1 cellular context compared by ENCODE assay signal in the genomic region with DNA sequence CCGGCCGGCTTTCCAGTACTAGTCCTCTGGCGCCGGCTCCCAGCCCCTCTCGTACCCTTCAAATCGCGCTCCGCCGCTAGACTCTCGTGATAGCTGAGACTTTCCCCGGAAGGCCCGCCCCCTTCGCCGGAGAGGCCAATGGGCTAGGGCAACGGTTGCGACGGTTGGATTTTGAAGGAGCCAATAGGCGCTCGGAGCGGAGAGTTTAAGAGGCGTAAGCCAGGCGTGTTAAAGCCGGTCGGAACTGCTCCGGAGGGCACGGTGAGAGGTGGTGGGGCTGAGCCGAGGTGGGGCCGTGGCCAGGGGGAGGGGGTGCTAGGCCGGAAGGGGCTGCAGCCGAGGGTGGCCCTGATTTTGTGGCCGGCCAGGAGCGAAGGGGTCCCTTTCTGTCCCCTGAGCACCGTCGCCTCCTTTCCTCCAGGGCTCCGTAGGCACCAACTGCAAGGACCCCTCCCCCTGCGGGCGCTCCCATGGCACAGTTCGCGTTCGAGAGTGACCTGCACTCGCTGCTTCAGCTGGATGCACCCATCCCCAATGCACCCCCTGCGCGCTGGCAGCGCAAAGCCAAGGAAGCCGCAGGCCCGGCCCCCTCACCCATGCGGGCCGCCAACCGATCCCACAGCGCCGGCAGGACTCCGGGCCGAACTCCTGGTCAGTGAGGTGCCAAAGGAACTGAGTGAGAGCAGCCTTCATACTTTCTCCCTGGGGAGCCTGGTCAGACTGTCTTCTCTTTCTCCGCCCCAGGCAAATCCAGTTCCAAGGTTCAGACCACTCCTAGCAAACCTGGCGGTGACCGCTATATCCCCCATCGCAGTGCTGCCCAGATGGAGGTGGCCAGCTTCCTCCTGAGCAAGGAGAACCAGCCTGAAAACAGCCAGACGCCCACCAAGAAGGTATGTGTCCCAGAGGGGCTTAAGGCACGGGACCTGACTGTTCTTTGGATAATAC.
TF ChIP-seq lines count a peak whose summit lies in the region.

A gene (plus strand): TSS at position 236 of the 948 bp plus-strand sequence. CDS start 235 bp downstream, at position 471.

TF ChIP-seq in WTC11, 78 proteins besides CTCF, POLR2A, EP300 and RAD21 (continued from another document):
- TF ChIP-seq, protein P1, sequence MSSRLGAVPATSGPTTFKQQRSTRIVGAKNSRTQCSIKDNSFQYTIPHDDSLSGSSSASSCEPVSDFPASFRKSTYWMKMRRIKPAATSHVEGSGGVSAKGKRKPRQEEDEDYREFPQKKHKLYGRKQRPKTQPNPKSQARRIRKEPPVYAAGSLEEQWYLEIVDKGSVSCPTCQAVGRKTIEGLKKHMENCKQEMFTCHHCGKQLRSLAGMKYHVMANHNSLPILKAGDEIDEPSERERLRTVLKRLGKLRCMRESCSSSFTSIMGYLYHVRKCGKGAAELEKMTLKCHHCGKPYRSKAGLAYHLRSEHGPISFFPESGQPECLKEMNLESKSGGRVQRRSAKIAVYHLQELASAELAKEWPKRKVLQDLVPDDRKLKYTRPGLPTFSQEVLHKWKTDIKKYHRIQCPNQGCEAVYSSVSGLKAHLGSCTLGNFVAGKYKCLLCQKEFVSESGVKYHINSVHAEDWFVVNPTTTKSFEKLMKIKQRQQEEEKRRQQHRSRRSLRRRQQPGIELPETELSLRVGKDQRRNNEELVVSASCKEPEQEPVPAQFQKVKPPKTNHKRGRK (CRISPR knock-in tag; IDR thresholded peaks at IDR 0.05; ENCODE audit: borderline replicate concordance): no peak
- TF ChIP-seq ZNF416 (CRISPR knock-in tag; IDR thresholded peaks at IDR 0.05) (0 out of 2 replicates have a peak, but pooled peaks have one; percentile 47), MXD4 (CRISPR knock-in tag; IDR thresholded peaks at IDR 0.05; ENCODE audit: borderline replicate concordance) (no peak), ZNF263 (CRISPR knock-in tag; IDR thresholded peaks at IDR 0.05; ENCODE audit: low read depth) (0 out of 2 replicates have a peak, but pooled peaks have one; percentile 13), NR2C2 (CRISPR knock-in tag; IDR thresholded peaks at IDR 0.05) (no peak), FOXP1 (CRISPR knock-in tag; IDR thresholded peaks at IDR 0.05; ENCODE audit: borderline replicate concordance) (no peak), ZNF671 (CRISPR knock-in tag; IDR thresholded peaks at IDR 0.05) (no peak), ETV6 (CRISPR knock-in tag; IDR thresholded peaks at IDR 0.05) (peak; percentile 52), NR3C1 (CRISPR knock-in tag; conservative IDR thresholded peaks at IDR 0.05; ENCODE audit: low read depth) (no peak), NFATC4 (CRISPR knock-in tag; IDR thresholded peaks at IDR 0.05) (no peak), JUN (CRISPR knock-in tag; IDR thresholded peaks at IDR 0.05) (0 out of 2 replicates have a peak, but pooled peaks have one; percentile 27)
- TF ChIP-seq, protein P2, sequence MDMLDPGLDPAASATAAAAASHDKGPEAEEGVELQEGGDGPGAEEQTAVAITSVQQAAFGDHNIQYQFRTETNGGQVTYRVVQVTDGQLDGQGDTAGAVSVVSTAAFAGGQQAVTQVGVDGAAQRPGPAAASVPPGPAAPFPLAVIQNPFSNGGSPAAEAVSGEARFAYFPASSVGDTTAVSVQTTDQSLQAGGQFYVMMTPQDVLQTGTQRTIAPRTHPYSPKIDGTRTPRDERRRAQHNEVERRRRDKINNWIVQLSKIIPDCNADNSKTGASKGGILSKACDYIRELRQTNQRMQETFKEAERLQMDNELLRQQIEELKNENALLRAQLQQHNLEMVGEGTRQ (CRISPR knock-in tag; IDR thresholded peaks at IDR 0.05): no peak
- TF ChIP-seq, protein P3, sequence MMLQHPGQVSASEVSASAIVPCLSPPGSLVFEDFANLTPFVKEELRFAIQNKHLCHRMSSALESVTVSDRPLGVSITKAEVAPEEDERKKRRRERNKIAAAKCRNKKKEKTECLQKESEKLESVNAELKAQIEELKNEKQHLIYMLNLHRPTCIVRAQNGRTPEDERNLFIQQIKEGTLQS (CRISPR knock-in tag; conservative IDR thresholded peaks at IDR 0.05): no peak
- TF ChIP-seq, protein P4, sequence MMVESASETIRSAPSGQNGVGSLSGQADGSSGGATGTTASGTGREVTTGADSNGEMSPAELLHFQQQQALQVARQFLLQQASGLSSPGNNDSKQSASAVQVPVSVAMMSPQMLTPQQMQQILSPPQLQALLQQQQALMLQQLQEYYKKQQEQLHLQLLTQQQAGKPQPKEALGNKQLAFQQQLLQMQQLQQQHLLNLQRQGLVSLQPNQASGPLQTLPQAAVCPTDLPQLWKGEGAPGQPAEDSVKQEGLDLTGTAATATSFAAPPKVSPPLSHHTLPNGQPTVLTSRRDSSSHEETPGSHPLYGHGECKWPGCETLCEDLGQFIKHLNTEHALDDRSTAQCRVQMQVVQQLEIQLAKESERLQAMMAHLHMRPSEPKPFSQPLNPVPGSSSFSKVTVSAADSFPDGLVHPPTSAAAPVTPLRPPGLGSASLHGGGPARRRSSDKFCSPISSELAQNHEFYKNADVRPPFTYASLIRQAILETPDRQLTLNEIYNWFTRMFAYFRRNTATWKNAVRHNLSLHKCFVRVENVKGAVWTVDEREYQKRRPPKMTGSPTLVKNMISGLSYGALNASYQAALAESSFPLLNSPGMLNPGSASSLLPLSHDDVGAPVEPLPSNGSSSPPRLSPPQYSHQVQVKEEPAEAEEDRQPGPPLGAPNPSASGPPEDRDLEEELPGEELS (CRISPR knock-in tag; IDR thresholded peaks at IDR 0.05): peak; percentile 62; the same call in 1 of the 2 replicates
- TF ChIP-seq, protein P5, sequence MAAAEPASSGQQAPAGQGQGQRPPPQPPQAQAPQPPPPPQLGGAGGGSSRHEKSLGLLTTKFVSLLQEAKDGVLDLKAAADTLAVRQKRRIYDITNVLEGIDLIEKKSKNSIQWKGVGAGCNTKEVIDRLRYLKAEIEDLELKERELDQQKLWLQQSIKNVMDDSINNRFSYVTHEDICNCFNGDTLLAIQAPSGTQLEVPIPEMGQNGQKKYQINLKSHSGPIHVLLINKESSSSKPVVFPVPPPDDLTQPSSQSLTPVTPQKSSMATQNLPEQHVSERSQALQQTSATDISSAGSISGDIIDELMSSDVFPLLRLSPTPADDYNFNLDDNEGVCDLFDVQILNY (CRISPR knock-in tag; IDR thresholded peaks at IDR 0.05): peak; percentile 48; the same call in 1 of the 2 replicates
- TF ChIP-seq, protein P6, sequence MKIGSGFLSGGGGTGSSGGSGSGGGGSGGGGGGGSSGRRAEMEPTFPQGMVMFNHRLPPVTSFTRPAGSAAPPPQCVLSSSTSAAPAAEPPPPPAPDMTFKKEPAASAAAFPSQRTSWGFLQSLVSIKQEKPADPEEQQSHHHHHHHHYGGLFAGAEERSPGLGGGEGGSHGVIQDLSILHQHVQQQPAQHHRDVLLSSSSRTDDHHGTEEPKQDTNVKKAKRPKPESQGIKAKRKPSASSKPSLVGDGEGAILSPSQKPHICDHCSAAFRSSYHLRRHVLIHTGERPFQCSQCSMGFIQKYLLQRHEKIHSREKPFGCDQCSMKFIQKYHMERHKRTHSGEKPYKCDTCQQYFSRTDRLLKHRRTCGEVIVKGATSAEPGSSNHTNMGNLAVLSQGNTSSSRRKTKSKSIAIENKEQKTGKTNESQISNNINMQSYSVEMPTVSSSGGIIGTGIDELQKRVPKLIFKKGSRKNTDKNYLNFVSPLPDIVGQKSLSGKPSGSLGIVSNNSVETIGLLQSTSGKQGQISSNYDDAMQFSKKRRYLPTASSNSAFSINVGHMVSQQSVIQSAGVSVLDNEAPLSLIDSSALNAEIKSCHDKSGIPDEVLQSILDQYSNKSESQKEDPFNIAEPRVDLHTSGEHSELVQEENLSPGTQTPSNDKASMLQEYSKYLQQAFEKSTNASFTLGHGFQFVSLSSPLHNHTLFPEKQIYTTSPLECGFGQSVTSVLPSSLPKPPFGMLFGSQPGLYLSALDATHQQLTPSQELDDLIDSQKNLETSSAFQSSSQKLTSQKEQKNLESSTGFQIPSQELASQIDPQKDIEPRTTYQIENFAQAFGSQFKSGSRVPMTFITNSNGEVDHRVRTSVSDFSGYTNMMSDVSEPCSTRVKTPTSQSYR (CRISPR knock-in tag; IDR thresholded peaks at IDR 0.05): peak; percentile 68; the same call in 1 of the 2 replicates
- TF ChIP-seq, protein P7, sequence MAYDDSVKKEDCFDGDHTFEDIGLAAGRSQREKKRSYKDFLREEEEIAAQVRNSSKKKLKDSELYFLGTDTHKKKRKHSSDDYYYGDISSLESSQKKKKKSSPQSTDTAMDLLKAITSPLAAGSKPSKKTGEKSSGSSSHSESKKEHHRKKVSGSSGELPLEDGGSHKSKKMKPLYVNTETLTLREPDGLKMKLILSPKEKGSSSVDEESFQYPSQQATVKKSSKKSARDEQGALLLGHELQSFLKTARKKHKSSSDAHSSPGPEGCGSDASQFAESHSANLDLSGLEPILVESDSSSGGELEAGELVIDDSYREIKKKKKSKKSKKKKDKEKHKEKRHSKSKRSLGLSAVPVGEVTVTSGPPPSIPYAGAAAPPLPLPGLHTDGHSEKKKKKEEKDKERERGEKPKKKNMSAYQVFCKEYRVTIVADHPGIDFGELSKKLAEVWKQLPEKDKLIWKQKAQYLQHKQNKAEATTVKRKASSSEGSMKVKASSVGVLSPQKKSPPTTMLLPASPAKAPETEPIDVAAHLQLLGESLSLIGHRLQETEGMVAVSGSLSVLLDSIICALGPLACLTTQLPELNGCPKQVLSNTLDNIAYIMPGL (CRISPR knock-in tag; IDR thresholded peaks at IDR 0.05): 0 out of 2 replicates have a peak, but pooled peaks have one; percentile 76
